Comparison of ENCODE assay signal across 10 cellular contexts in the genomic region with DNA sequence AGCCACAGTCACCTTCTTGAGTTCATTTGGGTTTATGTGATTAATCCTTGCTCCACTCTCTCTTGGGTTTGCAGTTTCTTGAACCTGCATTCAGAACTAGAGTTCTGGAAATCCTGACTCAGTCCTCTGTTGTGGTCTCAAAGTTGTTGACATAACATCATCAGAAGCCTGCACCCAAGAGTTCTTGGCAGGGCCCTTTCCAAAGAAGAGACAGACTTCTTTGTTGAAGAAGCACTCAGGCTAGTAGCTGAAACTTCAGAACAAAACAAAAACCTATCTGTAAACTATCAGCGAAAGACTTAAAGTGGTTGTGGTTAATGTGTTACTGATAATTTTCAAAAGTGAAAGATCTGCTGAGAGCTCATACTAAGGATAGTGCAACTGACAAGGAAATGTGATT.
DNase-seq lines count a peak whose midpoint lies in the region; ATAC-seq lines count a peak whose summit lies in the region.
"Had no signal": no experiment of that assay in that cellular context is flagged by ENCODE, and none has a peak within 500 bp of the region (broad histone marks: within the 10 kb centered on the region; RNA-seq: fewer than 3 reads in every experiment).

No MANE protein-coding gene starts in this region.

- ATAC-seq in GM19043 (IDR thresholded peaks at IDR 0.05; ENCODE audit: low read depth, unreplicated experiment) (peak; percentile 90), HG02759 (IDR thresholded peaks at IDR 0.05; ENCODE audit: unreplicated experiment) (peak; percentile 73)

- DNase-seq in RPMI7951 (ENCODE audit: low read depth) (peak; percentile 7), pons (ENCODE audit: low spot score) (peak; percentile 11), DMS 273 (lab: John Stamatoyannopoulos, UW; ENCODE audit: unreplicated experiment) (no peak), NCI-H1930 (lab: John Stamatoyannopoulos, UW) (no peak), dedifferentiated amniotic fluid mesenchymal stem cell (ENCODE audit: extremely low spot score) (no peak)
- DNase-seq: activated naive CD4-positive, alpha-beta T cell; KG1; posterior cingulate gyrus had no signal

Comparison
In these comparisons a context has a peak if more than half of its experiments do, and no peak if none do; other contexts are left out.
1. DNase-seq: peak in RPMI7951 (single experiment) and pons (single experiment); none in DMS 273 (single experiment), NCI-H1930 (0 of 2) and dedifferentiated amniotic fluid mesenchymal stem cell (single experiment).